In genomic region chr12:131458048-131458374, GRCh38 we compare ENCODE assay signal across 30 cellular contexts.
"Had no signal": no experiment of that assay in that cellular context is flagged by ENCODE, and none has a peak within 500 bp of the region (broad histone marks: within the 10 kb centered on the region; RNA-seq: fewer than 3 reads in every experiment).

No MANE protein-coding gene starts in this region.

- H3K4me3 Mint-ChIP-seq: activated B cell treated with CpG ODN at 0.5 μM for 24 hours; activated CD4-positive, alpha-beta memory T cell treated with anti-CD3 and anti-CD28 coated beads, Interleukin-2, amount 10 ng/mL, durations not matched to agents 7 days and 5 days; activated CD4-positive, alpha-beta T cell treated with anti-CD3 and anti-CD28 coated beads, Interleukin-2, amount 10 ng/mL, durations not matched to agents 24 days and 14 days; activated CD8-positive, alpha-beta T cell treated with anti-CD3 and anti-CD28 coated beads, Interleukin-2, amount 10 ng/mL, durations not matched to agents 7 days and 5 days; activated naive CD4-positive, alpha-beta T cell treated with anti-CD3 and anti-CD28 coated beads for 36 hours; activated naive CD8-positive, alpha-beta T cell treated with anti-CD3 and anti-CD28 coated beads for 36 hours; activated T-cell treated with anti-CD3 and anti-CD28 coated beads, Interleukin-2, amount 50 U/mL, for 24 hours; T-cell; T-helper 1 cell treated with Interleukin-12 subunit alpha and Interleukin-12 subunit beta and Interleukin-4 antibody, amounts not matched to agents 30 μg/mL and 1 μg/mL, for 36 hours; T-helper 2 cell treated with Interferon-gamma antibody and Interleukin-4, amounts not matched to agents 5 μg/mL and 100 μg/mL, for 36 hours had no signal

- H3K36me3 ChIP-seq: adrenal gland, brain microvascular endothelial cell, breast epithelium had no signal

- H3K4me1 Mint-ChIP-seq: activated B cell treated with CpG ODN at 0.5 μM for 24 hours; activated CD4-positive, alpha-beta memory T cell treated with anti-CD3 and anti-CD28 coated beads, Interleukin-2, amount 10 ng/mL, durations not matched to agents 7 days and 5 days; activated CD4-positive, alpha-beta T cell treated with anti-CD3 and anti-CD28 coated beads, Interleukin-2, amount 10 ng/mL, durations not matched to agents 24 days and 14 days; activated naive CD8-positive, alpha-beta T cell treated with anti-CD3 and anti-CD28 coated beads for 36 hours had no signal

- H3K4me1 ChIP-seq: adrenal gland, body of pancreas, breast epithelium had no signal

- ATAC-seq: activated CD8-positive, alpha-beta T cell treated with anti-CD3 and anti-CD28 coated beads, Interleukin-2, amount 10 ng/mL, durations not matched to agents 7 days and 5 days; activated naive CD4-positive, alpha-beta T cell treated with anti-CD3 and anti-CD28 coated beads, Interleukin-2, amount 50 U/mL, for 72 hours; body of pancreas; T-cell had no signal

- H3K27me3 ChIP-seq: body of pancreas, brain microvascular endothelial cell had no signal

- DNase-seq: activated B cell treated with CpG ODN at 0.5 μM for 24 hours; activated CD4-positive, alpha-beta memory T cell treated with anti-CD3 and anti-CD28 coated beads, Interleukin-2, amount 10 ng/mL, durations not matched to agents 7 days and 5 days; activated CD4-positive, alpha-beta T cell treated with anti-CD3 and anti-CD28 coated beads for 4 hours; activated CD4-positive, alpha-beta T cell treated with anti-CD3 and anti-CD28 coated beads, Interleukin-2, amount 10 ng/mL, durations not matched to agents 24 days and 14 days; activated CD4-positive, alpha-beta T cell treated with anti-CD3 and anti-CD28 coated beads, Interleukin-2, amount 50 U/mL, for 48 hours; activated CD4-positive, CD25-positive, alpha-beta regulatory T cell treated with anti-CD3 and anti-CD28 coated beads, Interleukin-2, amount 50 U/mL, for 72 hours; activated CD8-positive, alpha-beta memory T cell treated with anti-CD3 and anti-CD28 coated beads, Interleukin-2, amount 50 U/mL, for 4 hours; activated CD8-positive, alpha-beta T cell treated with anti-CD3 and anti-CD28 coated beads, Interleukin-2, amount 10 ng/mL, durations not matched to agents 7 days and 5 days; activated effector memory CD4-positive, alpha-beta T cell treated with anti-CD3 and anti-CD28 coated beads, Interleukin-2, amount 50 U/mL, for 16 hours; activated gamma-delta T cell treated with Interleukin-2 at 50 U/mL for 16 hours; activated naive CD4-positive, alpha-beta T cell; activated naive CD4-positive, alpha-beta T cell treated with anti-CD3 and anti-CD28 coated beads for 36 hours; activated naive CD4-positive, alpha-beta T cell treated with anti-CD3 and anti-CD28 coated beads, Interleukin-2, amount 50 U/mL, for 16 hours; activated naive CD8-positive, alpha-beta T cell treated with anti-CD3 and anti-CD28 coated beads for 36 hours; activated T-cell treated with anti-CD3 and anti-CD28 coated beads, Interleukin-2, amount 50 U/mL, for 24 hours; activated T-cell treated with anti-CD3 and anti-CD28 coated beads, Interleukin-2, amount 50 U/mL, for 48 hours; amniotic stem cell; aorta; body of pancreas; brain microvascular endothelial cell; central memory CD4-positive, alpha-beta T cell; T-cell; T-helper 2 cell; T-helper 9 cell had no signal

- H3K27ac ChIP-seq: adrenal gland, body of pancreas, brain microvascular endothelial cell, breast epithelium, VCaP had no signal

- H3K27ac Mint-ChIP-seq: activated B cell treated with CpG ODN at 0.5 μM for 24 hours; activated CD4-positive, alpha-beta memory T cell treated with anti-CD3 and anti-CD28 coated beads, Interleukin-2, amount 10 ng/mL, durations not matched to agents 7 days and 5 days; activated CD4-positive, alpha-beta T cell treated with anti-CD3 and anti-CD28 coated beads, Interleukin-2, amount 10 ng/mL, durations not matched to agents 24 days and 14 days; activated CD8-positive, alpha-beta T cell treated with anti-CD3 and anti-CD28 coated beads, Interleukin-2, amount 10 ng/mL, durations not matched to agents 7 days and 5 days; activated naive CD4-positive, alpha-beta T cell treated with anti-CD3 and anti-CD28 coated beads for 36 hours; activated naive CD4-positive, alpha-beta T cell treated with anti-CD3 and anti-CD28 coated beads, Interleukin-2, amount 50 U/mL, for 72 hours; activated naive CD8-positive, alpha-beta T cell treated with anti-CD3 and anti-CD28 coated beads for 36 hours; activated T-cell treated with anti-CD3 and anti-CD28 coated beads, Interleukin-2, amount 50 U/mL, for 24 hours; T-cell; T-helper 1 cell treated with Interleukin-12 subunit alpha and Interleukin-12 subunit beta and Interleukin-4 antibody, amounts not matched to agents 30 μg/mL and 1 μg/mL, for 36 hours; T-helper 2 cell treated with Interferon-gamma antibody and Interleukin-4, amounts not matched to agents 5 μg/mL and 100 μg/mL, for 36 hours had no signal

- H3K36me3 Mint-ChIP-seq: activated naive CD4-positive, alpha-beta T cell treated with anti-CD3 and anti-CD28 coated beads, Interleukin-2, amount 50 U/mL, for 72 hours; activated naive CD8-positive, alpha-beta T cell treated with anti-CD3 and anti-CD28 coated beads for 36 hours; T-cell had no signal

- H3K9me3 ChIP-seq: adrenal gland, body of pancreas, breast epithelium had no signal

- H3K9me3 Mint-ChIP-seq: activated B cell treated with CpG ODN at 0.5 μM for 24 hours; activated CD4-positive, alpha-beta memory T cell treated with anti-CD3 and anti-CD28 coated beads, Interleukin-2, amount 10 ng/mL, durations not matched to agents 7 days and 5 days; activated CD4-positive, alpha-beta T cell treated with anti-CD3 and anti-CD28 coated beads, Interleukin-2, amount 10 ng/mL, durations not matched to agents 24 days and 14 days; activated naive CD4-positive, alpha-beta T cell treated with anti-CD3 and anti-CD28 coated beads for 36 hours; activated naive CD4-positive, alpha-beta T cell treated with anti-CD3 and anti-CD28 coated beads, Interleukin-2, amount 50 U/mL, for 72 hours; activated naive CD8-positive, alpha-beta T cell treated with anti-CD3 and anti-CD28 coated beads for 36 hours; activated T-cell treated with anti-CD3 and anti-CD28 coated beads, Interleukin-2, amount 50 U/mL, for 24 hours; T-helper 1 cell treated with Interleukin-12 subunit alpha and Interleukin-12 subunit beta and Interleukin-4 antibody, amounts not matched to agents 30 μg/mL and 1 μg/mL, for 36 hours; T-helper 2 cell treated with Interferon-gamma antibody and Interleukin-4, amounts not matched to agents 5 μg/mL and 100 μg/mL, for 36 hours had no signal

- H3K27me3 Mint-ChIP-seq: activated CD4-positive, alpha-beta T cell treated with anti-CD3 and anti-CD28 coated beads, Interleukin-2, amount 10 ng/mL, durations not matched to agents 24 days and 14 days had no signal

- H3K4me3 ChIP-seq: adrenal gland, body of pancreas, breast epithelium had no signal
